In the genomic region with DNA sequence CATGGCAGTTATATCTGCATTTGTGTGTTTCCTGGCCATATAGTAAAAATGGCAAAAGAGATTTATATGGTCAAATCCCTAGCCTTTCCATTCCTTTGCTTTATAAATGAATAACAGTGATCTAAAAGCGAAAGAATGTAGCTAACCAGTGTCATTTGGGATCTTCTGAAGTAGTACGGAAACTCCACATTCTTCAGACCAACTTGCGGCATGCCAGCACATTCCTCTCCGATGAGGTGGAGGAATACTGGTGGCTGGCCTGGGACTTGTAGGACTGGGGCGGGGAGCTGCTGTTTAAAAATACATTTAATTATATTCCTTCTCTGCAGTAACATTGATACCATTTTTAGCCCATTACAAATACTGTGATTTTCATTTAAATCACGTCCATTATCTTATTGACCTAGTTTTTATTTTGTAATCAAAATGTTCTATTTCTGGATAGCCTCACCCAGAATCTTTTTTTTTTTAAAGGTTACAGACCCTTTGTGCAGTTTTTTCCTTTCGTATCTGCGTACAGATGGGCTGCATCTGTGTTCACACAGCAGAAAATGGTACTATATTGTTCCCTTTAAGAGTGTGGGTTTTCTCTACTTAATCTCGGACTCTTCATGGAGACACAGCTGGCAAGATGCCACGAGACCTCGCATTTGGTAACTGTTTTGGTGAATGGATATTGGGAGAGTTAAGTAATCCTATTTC, we compare ENCODE assay signal across 8 cellular contexts.
DNase-seq lines count a peak whose midpoint lies in the region; ATAC-seq and TF ChIP-seq lines count a peak whose summit lies in the region.

No MANE protein-coding gene starts in this region.

- peaks cover 27% of the 10 kb centered on the region for H3F3A ChIP-seq in smooth muscle cell (ENCODE audit: low read depth)

- peaks cover 5% of the 10 kb centered on the region for H3K4me1 Mint-ChIP-seq in activated CD4-positive, alpha-beta T cell treated with anti-CD3 and anti-CD28 coated beads, Interleukin-2, amount 10 ng/mL, durations not matched to agents 24 days and 14 days

- no peak overlapping the region for H3K27ac ChIP-seq in HEK293 (ENCODE audit: extremely low read depth, low read depth, low read length)
- H3K27ac ChIP-seq in brain microvascular endothelial cell = peak overlapping the region; percentile 94
- no peak overlapping the region for H3K27ac ChIP-seq in iPS DF 6.9 (ENCODE audit: low read length)
- H3K27ac ChIP-seq in smooth muscle cell (ENCODE audit: low read depth) = peak overlapping the region; percentile 98

- in situ Hi-C loops in brain microvascular endothelial cell (cut with HindIII; ENCODE audit: low pct_ligation_motif_present, low sequenced_read_pairs) = no loop called here

- peaks cover 20% of the 10 kb centered on the region for H3K4me1 ChIP-seq in HEK293 (ENCODE audit: control insufficient read depth, insufficient read depth, low read length)
- peaks cover 6% of the 10 kb centered on the region for H3K4me1 ChIP-seq in iPS DF 6.9 (ENCODE audit: control insufficient read depth, insufficient read depth, low read length)
- peaks cover 48% of the 10 kb centered on the region for H3K4me1 ChIP-seq in smooth muscle cell (ENCODE audit: low read depth)

- peak overlapping the region; percentile 87 for H3K9ac ChIP-seq in smooth muscle cell (ENCODE audit: low read depth)

- POLR2A ChIA-PET in HEK293 (lab: Yijun Ruan, JAX) = interaction anchor here (0.8 to 1.7 kb wide), 3 partner anchors 15 to 86 kb away, joined by 3 to 11 read pairs (median 6); partner anchors contain the start of gene SAMD4A

- H3K36me3 Mint-ChIP-seq in activated CD4-positive, alpha-beta T cell treated with anti-CD3 and anti-CD28 coated beads, Interleukin-2, amount 10 ng/mL, durations not matched to agents 24 days and 14 days (ENCODE audit: low read depth) = no peaks in the 10 kb centered on the region

- no peaks in the 10 kb centered on the region for H3K27me3 ChIP-seq in brain microvascular endothelial cell (replicated peaks)
- H3K27me3 ChIP-seq in iPS DF 6.9 (ENCODE audit: control insufficient read depth, insufficient read depth, low read length) = no peaks in the 10 kb centered on the region
- H3K27me3 ChIP-seq in smooth muscle cell (ENCODE audit: low read depth) = no peaks in the 10 kb centered on the region

- H3K36me3 ChIP-seq in HEK293 (ENCODE audit: control insufficient read depth in 2 of 2, insufficient read depth in 1 of 2, low read length in 2 of 2) (no peaks in the 10 kb centered on the region), brain microvascular endothelial cell (replicated peaks) (no peaks in the 10 kb centered on the region), iPS DF 6.9 (ENCODE audit: control insufficient read depth, insufficient read depth, low read length) (no peaks in the 10 kb centered on the region), smooth muscle cell (ENCODE audit: low read depth) (no peaks in the 10 kb centered on the region)

- CTCF ChIA-PET in HEK293 (lab: Yijun Ruan, JAX) = interaction anchor here (0.7 kb wide), 1 partner anchor 121 kb away, joined by 5 read pairs; no protein-coding TSS in a partner anchor

- TF ChIP-seq CTCF in HEK293 (tag by site-specific recombination; IDR thresholded peaks at IDR 0.05) (no peak), brain microvascular endothelial cell (IDR thresholded peaks at IDR 0.05; ENCODE audit: low read depth, low read length, missing control alignments) (no peak), smooth muscle cell (IDR thresholded peaks at IDR 0.05; ENCODE audit: borderline replicate concordance, insufficient read depth, poor library complexity, severe bottlenecking) (no peak)

- no peak overlapping the region for H3K27ac Mint-ChIP-seq in activated CD4-positive, alpha-beta T cell treated with anti-CD3 and anti-CD28 coated beads, Interleukin-2, amount 10 ng/mL, durations not matched to agents 24 days and 14 days

- H3K9me3 ChIP-seq in HEK293 (ENCODE audit: control insufficient read depth, insufficient read depth, low read depth, low read length) (no peaks in the 10 kb centered on the region), iPS DF 6.9 (ENCODE audit: control insufficient read depth, insufficient read depth, low read length) (no peaks in the 10 kb centered on the region), smooth muscle cell (replicated peaks; ENCODE audit: low read depth) (no peaks in the 10 kb centered on the region)

- no peaks in the 10 kb centered on the region for H3K9me3 Mint-ChIP-seq in activated CD4-positive, alpha-beta T cell treated with anti-CD3 and anti-CD28 coated beads, Interleukin-2, amount 10 ng/mL, durations not matched to agents 24 days and 14 days

- H3K4me3 ChIP-seq in HEK293 (ENCODE audit: low read depth, low read length) (peak overlapping the region; percentile 13), brain microvascular endothelial cell (ENCODE audit: low read depth, low read length) (peak overlapping the region; percentile 43), iPS DF 6.9 (ENCODE audit: low read length) (no peak overlapping the region), smooth muscle cell (peak overlapping the region; percentile 13)

- peaks cover 48% of the 10 kb centered on the region for H3K79me2 ChIP-seq in smooth muscle cell (ENCODE audit: low read depth)

- H3K27me3 Mint-ChIP-seq in activated CD4-positive, alpha-beta T cell treated with anti-CD3 and anti-CD28 coated beads, Interleukin-2, amount 10 ng/mL, durations not matched to agents 24 days and 14 days = peaks cover 26% of the 10 kb centered on the region

- no CpG with 5 or more reads among the region's 11 CpGs for WGBS in iPS DF 6.9 (ENCODE audit: insufficient coverage, insufficient read length)
- WGBS in smooth muscle cell (ENCODE audit: low lambda C conversion rate) = 14% methylated on average over 11 of the region's 11 CpGs

- intact Hi-C loops in activated CD4-positive, alpha-beta T cell treated with anti-CD3 and anti-CD28 coated beads, Interleukin-2, amount 10 ng/mL, durations not matched to agents 24 days and 14 days (cut with micrococcal nuclease) = no loop called here

- H2AFZ ChIP-seq in smooth muscle cell (ENCODE audit: low read depth) = no peak overlapping the region

- ATAC-seq in GM21526 (IDR thresholded peaks at IDR 0.05; ENCODE audit: low FRiP score, unreplicated experiment) (no peak), GM21528 (IDR thresholded peaks at IDR 0.05; ENCODE audit: low FRiP score, unreplicated experiment) (no peak), HG03159 (IDR thresholded peaks at IDR 0.05; ENCODE audit: unreplicated experiment) (no peak)

- DNase-seq in brain microvascular endothelial cell (peak; percentile 98), iPS DF 6.9 (ENCODE audit: low read depth, low spot score) (peak; percentile 71), smooth muscle cell (lab: John Stamatoyannopoulos, UW; ENCODE audit: unreplicated experiment) (no peak)
- DNase-seq in activated CD4-positive, alpha-beta T cell treated with anti-CD3 and anti-CD28 coated beads, Interleukin-2, amount 10 ng/mL, durations not matched to agents 24 days and 14 days = no peak

- no peak overlapping the region for H3K4me3 Mint-ChIP-seq in activated CD4-positive, alpha-beta T cell treated with anti-CD3 and anti-CD28 coated beads, Interleukin-2, amount 10 ng/mL, durations not matched to agents 24 days and 14 days

- peak overlapping the region; percentile 75 for H3K4me2 ChIP-seq in smooth muscle cell

- H4K20me1 ChIP-seq in smooth muscle cell (ENCODE audit: low read depth) = no peaks in the 10 kb centered on the region

TF ChIP-seq in HEK293, 187 proteins besides CTCF, POLR2A, EP300 and RAD21 (continues in another document):
- no peak for TF ChIP-seq ZNF837 (tag by site-specific recombination; IDR thresholded peaks at IDR 0.05)
- no peak for TF ChIP-seq ZFP37 (tag by site-specific recombination; IDR thresholded peaks at IDR 0.05)
- TF ChIP-seq PRDM1 (tag by site-specific recombination; IDR thresholded peaks at IDR 0.05) = peak; percentile 49
- peak; percentile 81 for TF ChIP-seq HIC1 (tag by site-specific recombination; IDR thresholded peaks at IDR 0.05)
- TF ChIP-seq, protein P1, sequence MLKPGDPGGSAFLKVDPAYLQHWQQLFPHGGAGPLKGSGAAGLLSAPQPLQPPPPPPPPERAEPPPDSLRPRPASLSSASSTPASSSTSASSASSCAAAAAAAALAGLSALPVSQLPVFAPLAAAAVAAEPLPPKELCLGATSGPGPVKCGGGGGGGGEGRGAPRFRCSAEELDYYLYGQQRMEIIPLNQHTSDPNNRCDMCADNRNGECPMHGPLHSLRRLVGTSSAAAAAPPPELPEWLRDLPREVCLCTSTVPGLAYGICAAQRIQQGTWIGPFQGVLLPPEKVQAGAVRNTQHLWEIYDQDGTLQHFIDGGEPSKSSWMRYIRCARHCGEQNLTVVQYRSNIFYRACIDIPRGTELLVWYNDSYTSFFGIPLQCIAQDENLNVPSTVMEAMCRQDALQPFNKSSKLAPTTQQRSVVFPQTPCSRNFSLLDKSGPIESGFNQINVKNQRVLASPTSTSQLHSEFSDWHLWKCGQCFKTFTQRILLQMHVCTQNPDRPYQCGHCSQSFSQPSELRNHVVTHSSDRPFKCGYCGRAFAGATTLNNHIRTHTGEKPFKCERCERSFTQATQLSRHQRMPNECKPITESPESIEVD (tag by site-specific recombination; IDR thresholded peaks at IDR 0.05) = peak; percentile 28; the same call in 1 of the 2 replicates

Comparison
In these comparisons a context has a peak if more than half of its experiments do, and no peak if none do; other contexts are left out.
1. H3K27ac ChIP-seq: peak in brain microvascular endothelial cell (single experiment) and smooth muscle cell (single experiment); none in HEK293 (single experiment) and iPS DF 6.9 (single experiment).
2. DNase-seq: peak in brain microvascular endothelial cell (single experiment) and iPS DF 6.9 (single experiment); none in smooth muscle cell (single experiment) and activated CD4-positive, alpha-beta T cell treated with anti-CD3 and anti-CD28 coated beads, Interleukin-2, amount 10 ng/mL, durations not matched to agents 24 days and 14 days (single experiment).